ENCODE assay signal across 10 cellular contexts in genomic region chr2:43519711-43520221, GRCh38.
DNase-seq lines count a peak whose midpoint lies in the region; ATAC-seq, FAIRE-seq and TF ChIP-seq lines count a peak whose summit lies in the region.
"Had no signal": no experiment of that assay in that cellular context is flagged by ENCODE, and none has a peak within 500 bp of the region (broad histone marks: within the 10 kb centered on the region; RNA-seq: fewer than 3 reads in every experiment).

No MANE protein-coding gene starts in this region.

- peaks cover 27% of the 10 kb centered on the region for H3K4me1 ChIP-seq in astrocyte (ENCODE audit: insufficient read depth, low read length)
- H3K4me1 ChIP-seq in upper lobe of right lung: peaks cover 46% of the 10 kb centered on the region

- no peak overlapping the region for H2AFZ ChIP-seq in astrocyte (ENCODE audit: low read depth, low read length)

- H3K27me3 ChIP-seq in astrocyte (ENCODE audit: insufficient read depth, low read length) (no peaks in the 10 kb centered on the region), kidney epithelial cell (ENCODE audit: control insufficient read depth, insufficient read depth, low read length) (no peaks in the 10 kb centered on the region), upper lobe of right lung (no peaks in the 10 kb centered on the region)

- H3K27ac Mint-ChIP-seq in activated CD4-positive, alpha-beta memory T cell treated with anti-CD3 and anti-CD28 coated beads for 36 hours: peak overlapping the region; percentile 52
- no peak overlapping the region for H3K27ac Mint-ChIP-seq in activated CD4-positive, alpha-beta memory T cell treated with anti-CD3 and anti-CD28 coated beads, Interleukin-2, amount 10 ng/mL, durations not matched to agents 7 days and 5 days
- peak overlapping the region; percentile 73 for H3K27ac Mint-ChIP-seq in astrocyte (ENCODE audit: unreplicated experiment)
- H3K27ac Mint-ChIP-seq in activated naive CD8-positive, alpha-beta T cell treated with anti-CD3 and anti-CD28 coated beads for 36 hours: no peak overlapping the region

- no peak for DNase-seq in activated CD4-positive, alpha-beta memory T cell treated with anti-CD3 and anti-CD28 coated beads for 36 hours
- DNase-seq in activated CD4-positive, alpha-beta memory T cell treated with anti-CD3 and anti-CD28 coated beads, Interleukin-2, amount 10 ng/mL, durations not matched to agents 7 days and 5 days: no peak
- DNase-seq in astrocyte (ENCODE audit: low read depth): peak; percentile 99
- peak; percentile 85 for DNase-seq in kidney epithelial cell (ENCODE audit: low read depth)
- DNase-seq in upper lobe of right lung: no peak
- DNase-seq in activated naive CD8-positive, alpha-beta T cell treated with anti-CD3 and anti-CD28 coated beads for 36 hours: no peak
- DNase-seq in substantia nigra (lab: John Stamatoyannopoulos, UW): no peak
- DNase-seq: amygdala, DND-41 had no signal

- no peaks in the 10 kb centered on the region for H3K36me3 ChIP-seq in astrocyte (ENCODE audit: insufficient read depth, low read length)
- no peaks in the 10 kb centered on the region for H3K36me3 ChIP-seq in kidney epithelial cell (ENCODE audit: control insufficient read depth, insufficient read depth, low read length)
- no peaks in the 10 kb centered on the region for H3K36me3 ChIP-seq in upper lobe of right lung

- ATAC-seq in upper lobe of right lung (peak; percentile 63), GM18519 (IDR thresholded peaks at IDR 0.05; ENCODE audit: low FRiP score, unreplicated experiment) (no peak)

- no peaks in the 10 kb centered on the region for H3K27me3 Mint-ChIP-seq in activated CD4-positive, alpha-beta memory T cell treated with anti-CD3 and anti-CD28 coated beads for 36 hours
- no peaks in the 10 kb centered on the region for H3K27me3 Mint-ChIP-seq in activated CD4-positive, alpha-beta memory T cell treated with anti-CD3 and anti-CD28 coated beads, Interleukin-2, amount 10 ng/mL, durations not matched to agents 7 days and 5 days
- no peaks in the 10 kb centered on the region for H3K27me3 Mint-ChIP-seq in astrocyte (ENCODE audit: low read depth, unreplicated experiment)
- no peaks in the 10 kb centered on the region for H3K27me3 Mint-ChIP-seq in activated naive CD8-positive, alpha-beta T cell treated with anti-CD3 and anti-CD28 coated beads for 36 hours

- peak overlapping the region; percentile 64 for H3K9ac ChIP-seq in astrocyte (ENCODE audit: low read length)

- H3K9me3 ChIP-seq in astrocyte (ENCODE audit: insufficient read depth, low read depth, low read length) (no peaks in the 10 kb centered on the region), upper lobe of right lung (no peaks in the 10 kb centered on the region)

- TF ChIP-seq CTCF in astrocyte (IDR thresholded peaks at IDR 0.05; ENCODE audit: insufficient read depth, low read depth, low read length) (no peak), kidney epithelial cell (IDR thresholded peaks at IDR 0.05; ENCODE audit: insufficient read depth, low read length, poor library complexity, severe bottlenecking) (no peak), upper lobe of right lung (IDR thresholded peaks at IDR 0.05) (no peak)

- intact Hi-C loops in activated CD4-positive, alpha-beta memory T cell treated with anti-CD3 and anti-CD28 coated beads for 36 hours (cut with micrococcal nuclease): loop anchor here (10.0 kb wide), 1 partner anchor 45 kb away; no protein-coding TSS in a partner anchor
- intact Hi-C loops in upper lobe of right lung (cut with DNase I): no loop called here

- H3K4me2 ChIP-seq in astrocyte (ENCODE audit: low read length): peak overlapping the region; percentile 76

- H3K36me3 Mint-ChIP-seq in activated CD4-positive, alpha-beta memory T cell treated with anti-CD3 and anti-CD28 coated beads for 36 hours: peaks cover 13% of the 10 kb centered on the region
- peaks cover 16% of the 10 kb centered on the region for H3K36me3 Mint-ChIP-seq in activated CD4-positive, alpha-beta memory T cell treated with anti-CD3 and anti-CD28 coated beads, Interleukin-2, amount 10 ng/mL, durations not matched to agents 7 days and 5 days (ENCODE audit: low read depth)
- peaks cover 1% of the 10 kb centered on the region for H3K36me3 Mint-ChIP-seq in astrocyte (ENCODE audit: low read depth, unreplicated experiment)
- peaks cover 9% of the 10 kb centered on the region for H3K36me3 Mint-ChIP-seq in activated naive CD8-positive, alpha-beta T cell treated with anti-CD3 and anti-CD28 coated beads for 36 hours

- peaks cover 46% of the 10 kb centered on the region for H3K4me1 Mint-ChIP-seq in activated CD4-positive, alpha-beta memory T cell treated with anti-CD3 and anti-CD28 coated beads for 36 hours (ENCODE audit: low read depth)
- peaks cover 9% of the 10 kb centered on the region for H3K4me1 Mint-ChIP-seq in activated CD4-positive, alpha-beta memory T cell treated with anti-CD3 and anti-CD28 coated beads, Interleukin-2, amount 10 ng/mL, durations not matched to agents 7 days and 5 days
- peaks cover 24% of the 10 kb centered on the region for H3K4me1 Mint-ChIP-seq in astrocyte (ENCODE audit: low read depth, unreplicated experiment)
- peaks cover 15% of the 10 kb centered on the region for H3K4me1 Mint-ChIP-seq in activated naive CD8-positive, alpha-beta T cell treated with anti-CD3 and anti-CD28 coated beads for 36 hours

- H3K4me3 ChIP-seq in astrocyte (ENCODE audit: insufficient read depth, low read depth, low read length) (peak overlapping the region; percentile 18), kidney epithelial cell (ENCODE audit: low read depth, low read length) (no peak overlapping the region), upper lobe of right lung (no peak overlapping the region)

- POLR2A ChIA-PET in activated CD4-positive, alpha-beta memory T cell treated with anti-CD3 and anti-CD28 coated beads for 36 hours (lab: Charles Lee): no interaction called here
- POLR2A ChIA-PET in activated CD4-positive, alpha-beta memory T cell treated with anti-CD3 and anti-CD28 coated beads, Interleukin-2, amount 10 ng/mL, durations not matched to agents 7 days and 5 days (lab: Charles Lee): no interaction called here

- peaks cover 6% of the 10 kb centered on the region for H3K79me2 ChIP-seq in astrocyte (ENCODE audit: insufficient read depth, low read length)

- no peaks in the 10 kb centered on the region for H4K20me1 ChIP-seq in astrocyte (ENCODE audit: insufficient read depth, low read length)

- FAIRE-seq in astrocyte (lab: Jason Lieb, UNC): peak; percentile 97

- H3K27ac ChIP-seq in astrocyte (ENCODE audit: low read depth, low read length) (peak overlapping the region; percentile 95), upper lobe of right lung (peak overlapping the region; percentile 43), substantia nigra (ENCODE audit: low read depth, low read length, poor library complexity, severe bottlenecking) (no peak overlapping the region)

- H3K4me3 Mint-ChIP-seq in activated CD4-positive, alpha-beta memory T cell treated with anti-CD3 and anti-CD28 coated beads for 36 hours: no peak overlapping the region
- no peak overlapping the region for H3K4me3 Mint-ChIP-seq in activated CD4-positive, alpha-beta memory T cell treated with anti-CD3 and anti-CD28 coated beads, Interleukin-2, amount 10 ng/mL, durations not matched to agents 7 days and 5 days
- H3K4me3 Mint-ChIP-seq in astrocyte (ENCODE audit: unreplicated experiment): no peak overlapping the region
- H3K4me3 Mint-ChIP-seq in activated naive CD8-positive, alpha-beta T cell treated with anti-CD3 and anti-CD28 coated beads for 36 hours: no peak overlapping the region

- CTCF ChIA-PET in activated CD4-positive, alpha-beta memory T cell treated with anti-CD3 and anti-CD28 coated beads for 36 hours (lab: Charles Lee): interaction anchor here (0.9 kb wide), 1 partner anchor 393 kb away, joined by 3 read pairs; no protein-coding TSS in a partner anchor
- CTCF ChIA-PET in activated CD4-positive, alpha-beta memory T cell treated with anti-CD3 and anti-CD28 coated beads, Interleukin-2, amount 10 ng/mL, durations not matched to agents 7 days and 5 days (lab: Charles Lee): interaction anchor here (1.0 to 1.2 kb wide), 2 partner anchors 8 to 58 kb away, joined by 3 read pairs; no protein-coding TSS in a partner anchor

- H3K9me3 Mint-ChIP-seq in activated CD4-positive, alpha-beta memory T cell treated with anti-CD3 and anti-CD28 coated beads for 36 hours: no peaks in the 10 kb centered on the region
- H3K9me3 Mint-ChIP-seq in activated CD4-positive, alpha-beta memory T cell treated with anti-CD3 and anti-CD28 coated beads, Interleukin-2, amount 10 ng/mL, durations not matched to agents 7 days and 5 days: peaks cover under 1% of the 10 kb centered on the region
- H3K9me3 Mint-ChIP-seq in astrocyte (ENCODE audit: unreplicated experiment): no peaks in the 10 kb centered on the region
- H3K9me3 Mint-ChIP-seq in activated naive CD8-positive, alpha-beta T cell treated with anti-CD3 and anti-CD28 coated beads for 36 hours: no peaks in the 10 kb centered on the region

Comparison
In these comparisons a context has a peak if more than half of its experiments do, and no peak if none do; other contexts are left out.
1. H3K27ac Mint-ChIP-seq: peak in activated CD4-positive, alpha-beta memory T cell treated with anti-CD3 and anti-CD28 coated beads for 36 hours (single experiment) and astrocyte (single experiment); none in activated CD4-positive, alpha-beta memory T cell treated with anti-CD3 and anti-CD28 coated beads, Interleukin-2, amount 10 ng/mL, durations not matched to agents 7 days and 5 days (single experiment) and activated naive CD8-positive, alpha-beta T cell treated with anti-CD3 and anti-CD28 coated beads for 36 hours (single experiment).
2. DNase-seq: peak in astrocyte (single experiment) and kidney epithelial cell (single experiment); none in activated CD4-positive, alpha-beta memory T cell treated with anti-CD3 and anti-CD28 coated beads for 36 hours (single experiment), activated CD4-positive, alpha-beta memory T cell treated with anti-CD3 and anti-CD28 coated beads, Interleukin-2, amount 10 ng/mL, durations not matched to agents 7 days and 5 days (single experiment), upper lobe of right lung (single experiment), activated naive CD8-positive, alpha-beta T cell treated with anti-CD3 and anti-CD28 coated beads for 36 hours (single experiment) and substantia nigra (0 of 49).